12 cellular contexts compared by ENCODE assay signal in genomic region chr2:15031745-15032240, GRCh38.
A peak's percentile ranks its signal among the peaks of the same experiment; 100 is the strongest.
DNase-seq lines count a peak whose midpoint lies in the region; ATAC-seq and TF ChIP-seq lines count a peak whose summit lies in the region.
"Had no signal": no experiment of that assay in that cellular context is flagged by ENCODE, and none has a peak within 500 bp of the region (broad histone marks: within the 10 kb centered on the region; RNA-seq: fewer than 3 reads in every experiment).

No MANE protein-coding gene starts in this region.

- H2BK12ac ChIP-seq in H9 (ENCODE audit: insufficient read length, low read depth, low read length): no peak overlapping the region

- no peak overlapping the region for H3K27ac Mint-ChIP-seq in activated CD4-positive, alpha-beta T cell treated with anti-CD3 and anti-CD28 coated beads for 36 hours
- no peak overlapping the region for H3K27ac Mint-ChIP-seq in activated CD4-positive, alpha-beta T cell treated with anti-CD3 and anti-CD28 coated beads, Interleukin-2, amount 10 ng/mL, durations not matched to agents 7 days and 5 days
- H3K27ac Mint-ChIP-seq in H9 (peak overlapping the region in 1 of 3 experiments; percentile 14; a peak in 1 of 7 replicates), neural progenitor cell (no peak overlapping the region)
- no peak overlapping the region for H3K27ac Mint-ChIP-seq in effector memory CD8-positive, alpha-beta T cell
- H3K27ac Mint-ChIP-seq: activated T-helper 1 cell treated with anti-CD3 and anti-CD28 coated beads, Interleukin-12 subunit alpha, Interleukin-12 subunit beta, Interleukin-2, Interleukin-4 antibody, amounts not matched to agents 30 ng/mL and 10 ng/mL and 1 ng/mL, durations not matched to agents 14 hours and 24 hours and 36 hours; stimulated activated naive B cell treated with anti-CD40 and anti-IgM and Interleukin-4, amounts not matched to agents 10 μg/mL and 1 μg/mL and 100 μg/mL, for 72 hours had no signal

- no peaks in the 10 kb centered on the region for H3K36me3 ChIP-seq in neural progenitor cell

- no peak for DNase-seq in activated CD4-positive, alpha-beta T cell treated with anti-CD3 and anti-CD28 coated beads for 36 hours
- DNase-seq in activated CD4-positive, alpha-beta T cell treated with anti-CD3 and anti-CD28 coated beads, Interleukin-2, amount 10 ng/mL, durations not matched to agents 7 days and 5 days: no peak
- DNase-seq in H9: peak; percentile 57
- DNase-seq in neural progenitor cell (ENCODE audit: low spot score): peak; percentile 41
- DNase-seq in RWPE1 (ENCODE audit: low spot score): no peak
- no peak for DNase-seq in SHP77 treated with DMSO at 0.1 percent for 48 hours (lab: John Stamatoyannopoulos, UW)
- DNase-seq in effector memory CD8-positive, alpha-beta T cell: no peak
- DNase-seq: NCI-H1092; stimulated activated naive B cell treated with anti-CD40 and anti-IgM and Interleukin-4, amounts not matched to agents 10 μg/mL and 1 μg/mL and 100 μg/mL, for 72 hours had no signal

- TF ChIP-seq CTCF in H9 (conservative IDR thresholded peaks at IDR 0.05): peak; percentile 47; the same call in 2 of the 3 replicates
- TF ChIP-seq CTCF in neural progenitor cell (IDR thresholded peaks at IDR 0.05): peak; percentile 19
- TF ChIP-seq CTCF in RWPE1 (conservative IDR thresholded peaks at IDR 0.05; ENCODE audit: low read depth): no peak

- POLR2A ChIA-PET in activated CD4-positive, alpha-beta T cell treated with anti-CD3 and anti-CD28 coated beads for 36 hours (lab: Charles Lee): no interaction called here
- POLR2A ChIA-PET in activated CD4-positive, alpha-beta T cell treated with anti-CD3 and anti-CD28 coated beads, Interleukin-2, amount 10 ng/mL, durations not matched to agents 7 days and 5 days (lab: Charles Lee): no interaction called here
- POLR2A ChIA-PET in RWPE1 (lab: Yijun Ruan, JAX; ENCODE audit: low non-redundant PET): no interaction called here

- H3F3A ChIP-seq in neural progenitor cell (ENCODE audit: low read depth): no peaks in the 10 kb centered on the region

- H3K4ac ChIP-seq in H9 (ENCODE audit: low read depth, low read length): no peak overlapping the region

- H2AK5ac ChIP-seq in H9 (ENCODE audit: insufficient read length, low read length): no peak overlapping the region

- H3T11ph ChIP-seq in H9 (ENCODE audit: low read length): no peak overlapping the region

- H3K23me2 ChIP-seq in H9 (ENCODE audit: insufficient read length, low read depth, low read length, poor library complexity, severe bottlenecking): no peaks in the 10 kb centered on the region

- no peak overlapping the region for H3K18ac ChIP-seq in H9 (ENCODE audit: insufficient read length, low read depth, low read length)

- no peak overlapping the region for H4K5ac ChIP-seq in H9 (ENCODE audit: insufficient read length, low read depth, low read length)

- no peak overlapping the region for H2BK20ac ChIP-seq in H9 (ENCODE audit: low read depth, low read length, poor library complexity, severe bottlenecking)

- H3K27me3 ChIP-seq in H9 (ENCODE audit: insufficient read depth, low read length) (no peaks in the 10 kb centered on the region), neural progenitor cell (no peaks in the 10 kb centered on the region)

- no peak overlapping the region for H3K4me3 ChIP-seq in neural progenitor cell

- H3K27me3 Mint-ChIP-seq in activated CD4-positive, alpha-beta T cell treated with anti-CD3 and anti-CD28 coated beads for 36 hours: peaks cover 31% of the 10 kb centered on the region
- peaks cover 13% of the 10 kb centered on the region for H3K27me3 Mint-ChIP-seq in activated CD4-positive, alpha-beta T cell treated with anti-CD3 and anti-CD28 coated beads, Interleukin-2, amount 10 ng/mL, durations not matched to agents 7 days and 5 days
- H3K27me3 Mint-ChIP-seq in H9 (ENCODE audit: low read depth) (no peaks in the 10 kb centered on the region), neural progenitor cell (ENCODE audit: insufficient read depth, low read depth) (peaks cover 2% of the 10 kb centered on the region)
- peaks cover 21 to 51% of the 10 kb centered on the region in 2 donors for H3K27me3 Mint-ChIP-seq in effector memory CD8-positive, alpha-beta T cell

- intact Hi-C loops in activated CD4-positive, alpha-beta T cell treated with anti-CD3 and anti-CD28 coated beads for 36 hours (cut with DNase I, micrococcal nuclease): no loop called here

- no peak overlapping the region for H4K8ac ChIP-seq in H9 (replicated peaks; ENCODE audit: insufficient read length, low read depth, low read length)

- no peak overlapping the region for H3K23ac ChIP-seq in H9 (ENCODE audit: insufficient read length, low read depth, low read length)

- H3K4me1 Mint-ChIP-seq in activated CD4-positive, alpha-beta T cell treated with anti-CD3 and anti-CD28 coated beads for 36 hours: no peaks in the 10 kb centered on the region
- H3K4me1 Mint-ChIP-seq in activated CD4-positive, alpha-beta T cell treated with anti-CD3 and anti-CD28 coated beads, Interleukin-2, amount 10 ng/mL, durations not matched to agents 7 days and 5 days: no peaks in the 10 kb centered on the region
- peaks cover 9 to 10% of the 10 kb centered on the region in 2 experiments for H3K4me1 Mint-ChIP-seq in H9
- H3K4me1 Mint-ChIP-seq in neural progenitor cell: peaks cover 5% of the 10 kb centered on the region
- peaks cover 0 to 3% of the 10 kb centered on the region in 2 donors for H3K4me1 Mint-ChIP-seq in effector memory CD8-positive, alpha-beta T cell (ENCODE audit: low read depth in 2 of 2)

- H4K20me1 ChIP-seq in H9 (ENCODE audit: control insufficient read depth, insufficient read depth, insufficient read length) (no peaks in the 10 kb centered on the region), neural progenitor cell (ENCODE audit: low read depth) (no peaks in the 10 kb centered on the region)

- H3K27ac ChIP-seq in H9 (ENCODE audit: insufficient read length, low read depth, low read length) (no peak overlapping the region), neural progenitor cell (no peak overlapping the region), RWPE1 (no peak overlapping the region)

- no peak overlapping the region for H3K9ac ChIP-seq in H9 (ENCODE audit: extremely low read depth, insufficient read length, low read length)
- no peak overlapping the region for H3K9ac ChIP-seq in neural progenitor cell

- no peak overlapping the region for H3K56ac ChIP-seq in H9 (ENCODE audit: insufficient read length, low read depth, low read length)

- H2BK5ac ChIP-seq in H9 (ENCODE audit: insufficient read length, low read length): no peak overlapping the region

- H3K79me1 ChIP-seq in H9 (ENCODE audit: insufficient read depth, low read depth, low read length, poor library complexity, severe bottlenecking): no peaks in the 10 kb centered on the region

- no peak overlapping the region for H4K91ac ChIP-seq in H9 (ENCODE audit: insufficient read length, low read depth, low read length)

- H3K9me3 ChIP-seq in H9 (ENCODE audit: control insufficient read depth, low read depth, low read length) (no peaks in the 10 kb centered on the region), neural progenitor cell (ENCODE audit: low read depth) (no peaks in the 10 kb centered on the region)

- H3K9me3 Mint-ChIP-seq in activated CD4-positive, alpha-beta T cell treated with anti-CD3 and anti-CD28 coated beads for 36 hours (ENCODE audit: low read depth): no peaks in the 10 kb centered on the region
- H3K9me3 Mint-ChIP-seq in activated CD4-positive, alpha-beta T cell treated with anti-CD3 and anti-CD28 coated beads, Interleukin-2, amount 10 ng/mL, durations not matched to agents 7 days and 5 days: no peaks in the 10 kb centered on the region
- H3K9me3 Mint-ChIP-seq in H9: peaks cover 3 to 4% of the 10 kb centered on the region in 2 experiments; a peak in 3 of 5 replicates
- H3K9me3 Mint-ChIP-seq in neural progenitor cell: no peaks in the 10 kb centered on the region
- H3K9me3 Mint-ChIP-seq in effector memory CD8-positive, alpha-beta T cell: peaks cover 0 to 3% of the 10 kb centered on the region in 2 donors

- H2BK120ac ChIP-seq in H9 (ENCODE audit: low read depth, low read length, poor library complexity, severe bottlenecking): no peak overlapping the region

- no peak overlapping the region for H3K14ac ChIP-seq in H9 (ENCODE audit: insufficient read depth, low read length)

- H3K4me3 Mint-ChIP-seq in activated CD4-positive, alpha-beta T cell treated with anti-CD3 and anti-CD28 coated beads for 36 hours: no peak overlapping the region
- no peak overlapping the region for H3K4me3 Mint-ChIP-seq in activated CD4-positive, alpha-beta T cell treated with anti-CD3 and anti-CD28 coated beads, Interleukin-2, amount 10 ng/mL, durations not matched to agents 7 days and 5 days
- H3K4me3 Mint-ChIP-seq in H9: no peak overlapping the region
- no peak overlapping the region for H3K4me3 Mint-ChIP-seq in neural progenitor cell
- no peak overlapping the region for H3K4me3 Mint-ChIP-seq in effector memory CD8-positive, alpha-beta T cell
- H3K4me3 Mint-ChIP-seq: activated T-helper 1 cell treated with anti-CD3 and anti-CD28 coated beads, Interleukin-12 subunit alpha, Interleukin-12 subunit beta, Interleukin-2, Interleukin-4 antibody, amounts not matched to agents 30 ng/mL and 10 ng/mL and 1 ng/mL, durations not matched to agents 14 hours and 24 hours and 36 hours; stimulated activated naive B cell treated with anti-CD40 and anti-IgM and Interleukin-4, amounts not matched to agents 10 μg/mL and 1 μg/mL and 100 μg/mL, for 72 hours had no signal

- H3K79me2 ChIP-seq in H9 (ENCODE audit: insufficient read depth, low read length) (no peaks in the 10 kb centered on the region), neural progenitor cell (ENCODE audit: low read depth) (no peaks in the 10 kb centered on the region)

- peak; percentile 47 for ATAC-seq in activated CD4-positive, alpha-beta T cell treated with anti-CD3 and anti-CD28 coated beads for 36 hours
- ATAC-seq in HG03469 (IDR thresholded peaks at IDR 0.05; ENCODE audit: unreplicated experiment): peak; percentile 96
- ATAC-seq in effector memory CD8-positive, alpha-beta T cell (replicated peaks): no peak
- ATAC-seq: SK-N-SH treated with all-trans-retinoic acid at 6 μM for 48 hours had no signal

- CTCF ChIA-PET in activated CD4-positive, alpha-beta T cell treated with anti-CD3 and anti-CD28 coated beads for 36 hours (lab: Charles Lee): no interaction called here
- CTCF ChIA-PET in activated CD4-positive, alpha-beta T cell treated with anti-CD3 and anti-CD28 coated beads, Interleukin-2, amount 10 ng/mL, durations not matched to agents 7 days and 5 days (lab: Charles Lee): interaction anchor here (1.1 kb wide), 1 partner anchor 9 kb away, joined by 3 read pairs; no protein-coding TSS in a partner anchor
- CTCF ChIA-PET in RWPE1 (lab: Yijun Ruan, JAX): no interaction called here

- no peak overlapping the region for H2AFZ ChIP-seq in H9 (ENCODE audit: low read length)
- peak overlapping the region; percentile 42 for H2AFZ ChIP-seq in neural progenitor cell (replicated peaks)

- no CpG with 5 or more reads among the region's 4 CpGs for WGBS in H9 (ENCODE audit: extremely low coverage, insufficient read length, low lambda C conversion rate)

- H2BK15ac ChIP-seq in H9 (ENCODE audit: low read depth, low read length): no peak overlapping the region

- no peaks in the 10 kb centered on the region for H3K36me3 Mint-ChIP-seq in activated CD4-positive, alpha-beta T cell treated with anti-CD3 and anti-CD28 coated beads for 36 hours (ENCODE audit: low read depth)
- no peaks in the 10 kb centered on the region for H3K36me3 Mint-ChIP-seq in activated CD4-positive, alpha-beta T cell treated with anti-CD3 and anti-CD28 coated beads, Interleukin-2, amount 10 ng/mL, durations not matched to agents 7 days and 5 days (ENCODE audit: low read depth)
- H3K36me3 Mint-ChIP-seq in H9 (ENCODE audit: insufficient read depth in 1 of 3, low read depth in 3 of 3): peaks cover 0 to 4% (median 0%) of the 10 kb centered on the region in 3 experiments; a peak in 2 of 7 replicates
- no peaks in the 10 kb centered on the region for H3K36me3 Mint-ChIP-seq in neural progenitor cell
- no peaks in the 10 kb centered on the region for H3K36me3 Mint-ChIP-seq in effector memory CD8-positive, alpha-beta T cell (ENCODE audit: insufficient read depth)

- H3K4me2 ChIP-seq in H9 (ENCODE audit: insufficient read depth, insufficient read length, low read length): no peak overlapping the region
- H3K4me2 ChIP-seq in neural progenitor cell: no peak overlapping the region

- no peaks in the 10 kb centered on the region for H3K4me1 ChIP-seq in H9 (ENCODE audit: insufficient read depth, low read length)
- peaks cover 7% of the 10 kb centered on the region for H3K4me1 ChIP-seq in neural progenitor cell

Comparison
In these comparisons a context has a peak if more than half of its experiments do, and no peak if none do; other contexts are left out.
1. DNase-seq: peak in H9 (single experiment) and neural progenitor cell (single experiment); none in activated CD4-positive, alpha-beta T cell treated with anti-CD3 and anti-CD28 coated beads for 36 hours (single experiment), activated CD4-positive, alpha-beta T cell treated with anti-CD3 and anti-CD28 coated beads, Interleukin-2, amount 10 ng/mL, durations not matched to agents 7 days and 5 days (single experiment), RWPE1 (single experiment), SHP77 treated with DMSO at 0.1 percent for 48 hours (single experiment) and effector memory CD8-positive, alpha-beta T cell (0 of 3).